ENCODE assay signal across 1 cellular context in the genomic region with DNA sequence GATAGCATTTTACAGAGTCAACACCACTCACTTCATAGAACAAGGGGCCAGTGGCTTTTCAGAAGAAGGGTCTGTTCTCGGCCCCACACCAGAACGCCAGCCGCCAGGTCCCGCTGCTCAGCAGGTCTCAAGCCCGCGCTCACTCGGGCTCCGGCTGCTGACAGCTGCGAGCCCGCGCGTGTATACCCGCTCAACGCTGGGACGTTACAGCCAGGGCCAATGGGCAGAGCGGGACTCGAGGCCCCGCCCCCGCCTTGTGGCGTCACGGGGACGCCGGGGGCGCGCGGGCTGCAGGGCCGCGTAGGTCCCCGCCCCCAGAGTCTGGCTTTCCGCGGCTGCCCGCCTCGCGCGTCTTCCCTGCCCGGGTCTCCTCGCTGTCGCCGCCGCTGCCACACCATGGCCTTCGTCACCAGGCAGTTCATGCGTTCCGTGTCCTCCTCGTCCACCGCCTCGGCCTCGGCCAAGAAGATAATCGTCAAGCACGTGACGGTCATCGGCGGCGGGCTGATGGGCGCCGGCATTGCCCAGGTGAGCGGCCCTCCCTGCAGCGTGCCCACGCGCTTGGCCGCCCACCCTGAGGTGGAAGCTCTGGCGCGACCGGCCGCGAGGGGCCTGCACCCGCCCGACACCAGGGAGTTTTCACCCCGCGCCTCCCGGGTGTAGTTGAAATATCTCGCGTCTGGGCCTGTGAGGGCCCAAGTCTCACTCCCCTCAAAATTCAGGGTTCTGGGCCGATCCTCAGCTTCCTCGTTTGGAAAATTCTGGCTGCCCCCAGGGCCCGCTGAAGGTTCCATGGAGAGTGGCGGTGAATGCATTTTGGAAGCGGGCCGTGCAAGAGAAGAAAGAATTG.
TF ChIP-seq lines count a peak whose summit lies in the region.

A gene (plus strand): TSS at position 353 of the 850 bp plus-strand sequence. CDS start 44 bp downstream, at position 397.

TF ChIP-seq in WTC11, 78 proteins besides CTCF, POLR2A, EP300 and RAD21 (continued from another document and continues in another):
- TF ChIP-seq, protein P1, sequence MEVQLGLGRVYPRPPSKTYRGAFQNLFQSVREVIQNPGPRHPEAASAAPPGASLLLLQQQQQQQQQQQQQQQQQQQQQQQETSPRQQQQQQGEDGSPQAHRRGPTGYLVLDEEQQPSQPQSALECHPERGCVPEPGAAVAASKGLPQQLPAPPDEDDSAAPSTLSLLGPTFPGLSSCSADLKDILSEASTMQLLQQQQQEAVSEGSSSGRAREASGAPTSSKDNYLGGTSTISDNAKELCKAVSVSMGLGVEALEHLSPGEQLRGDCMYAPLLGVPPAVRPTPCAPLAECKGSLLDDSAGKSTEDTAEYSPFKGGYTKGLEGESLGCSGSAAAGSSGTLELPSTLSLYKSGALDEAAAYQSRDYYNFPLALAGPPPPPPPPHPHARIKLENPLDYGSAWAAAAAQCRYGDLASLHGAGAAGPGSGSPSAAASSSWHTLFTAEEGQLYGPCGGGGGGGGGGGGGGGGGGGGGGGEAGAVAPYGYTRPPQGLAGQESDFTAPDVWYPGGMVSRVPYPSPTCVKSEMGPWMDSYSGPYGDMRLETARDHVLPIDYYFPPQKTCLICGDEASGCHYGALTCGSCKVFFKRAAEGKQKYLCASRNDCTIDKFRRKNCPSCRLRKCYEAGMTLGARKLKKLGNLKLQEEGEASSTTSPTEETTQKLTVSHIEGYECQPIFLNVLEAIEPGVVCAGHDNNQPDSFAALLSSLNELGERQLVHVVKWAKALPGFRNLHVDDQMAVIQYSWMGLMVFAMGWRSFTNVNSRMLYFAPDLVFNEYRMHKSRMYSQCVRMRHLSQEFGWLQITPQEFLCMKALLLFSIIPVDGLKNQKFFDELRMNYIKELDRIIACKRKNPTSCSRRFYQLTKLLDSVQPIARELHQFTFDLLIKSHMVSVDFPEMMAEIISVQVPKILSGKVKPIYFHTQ (CRISPR knock-in tag; IDR thresholded peaks at IDR 0.05) = no peak
- TF ChIP-seq, protein P2, sequence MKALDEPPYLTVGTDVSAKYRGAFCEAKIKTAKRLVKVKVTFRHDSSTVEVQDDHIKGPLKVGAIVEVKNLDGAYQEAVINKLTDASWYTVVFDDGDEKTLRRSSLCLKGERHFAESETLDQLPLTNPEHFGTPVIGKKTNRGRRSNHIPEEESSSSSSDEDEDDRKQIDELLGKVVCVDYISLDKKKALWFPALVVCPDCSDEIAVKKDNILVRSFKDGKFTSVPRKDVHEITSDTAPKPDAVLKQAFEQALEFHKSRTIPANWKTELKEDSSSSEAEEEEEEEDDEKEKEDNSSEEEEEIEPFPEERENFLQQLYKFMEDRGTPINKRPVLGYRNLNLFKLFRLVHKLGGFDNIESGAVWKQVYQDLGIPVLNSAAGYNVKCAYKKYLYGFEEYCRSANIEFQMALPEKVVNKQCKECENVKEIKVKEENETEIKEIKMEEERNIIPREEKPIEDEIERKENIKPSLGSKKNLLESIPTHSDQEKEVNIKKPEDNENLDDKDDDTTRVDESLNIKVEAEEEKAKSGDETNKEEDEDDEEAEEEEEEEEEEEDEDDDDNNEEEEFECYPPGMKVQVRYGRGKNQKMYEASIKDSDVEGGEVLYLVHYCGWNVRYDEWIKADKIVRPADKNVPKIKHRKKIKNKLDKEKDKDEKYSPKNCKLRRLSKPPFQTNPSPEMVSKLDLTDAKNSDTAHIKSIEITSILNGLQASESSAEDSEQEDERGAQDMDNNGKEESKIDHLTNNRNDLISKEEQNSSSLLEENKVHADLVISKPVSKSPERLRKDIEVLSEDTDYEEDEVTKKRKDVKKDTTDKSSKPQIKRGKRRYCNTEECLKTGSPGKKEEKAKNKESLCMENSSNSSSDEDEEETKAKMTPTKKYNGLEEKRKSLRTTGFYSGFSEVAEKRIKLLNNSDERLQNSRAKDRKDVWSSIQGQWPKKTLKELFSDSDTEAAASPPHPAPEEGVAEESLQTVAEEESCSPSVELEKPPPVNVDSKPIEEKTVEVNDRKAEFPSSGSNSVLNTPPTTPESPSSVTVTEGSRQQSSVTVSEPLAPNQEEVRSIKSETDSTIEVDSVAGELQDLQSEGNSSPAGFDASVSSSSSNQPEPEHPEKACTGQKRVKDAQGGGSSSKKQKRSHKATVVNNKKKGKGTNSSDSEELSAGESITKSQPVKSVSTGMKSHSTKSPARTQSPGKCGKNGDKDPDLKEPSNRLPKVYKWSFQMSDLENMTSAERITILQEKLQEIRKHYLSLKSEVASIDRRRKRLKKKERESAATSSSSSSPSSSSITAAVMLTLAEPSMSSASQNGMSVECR (CRISPR knock-in tag; IDR thresholded peaks at IDR 0.05; ENCODE audit: borderline replicate concordance) = peak; percentile 89; the same call in 1 of the 2 replicates
- TF ChIP-seq, protein P3, sequence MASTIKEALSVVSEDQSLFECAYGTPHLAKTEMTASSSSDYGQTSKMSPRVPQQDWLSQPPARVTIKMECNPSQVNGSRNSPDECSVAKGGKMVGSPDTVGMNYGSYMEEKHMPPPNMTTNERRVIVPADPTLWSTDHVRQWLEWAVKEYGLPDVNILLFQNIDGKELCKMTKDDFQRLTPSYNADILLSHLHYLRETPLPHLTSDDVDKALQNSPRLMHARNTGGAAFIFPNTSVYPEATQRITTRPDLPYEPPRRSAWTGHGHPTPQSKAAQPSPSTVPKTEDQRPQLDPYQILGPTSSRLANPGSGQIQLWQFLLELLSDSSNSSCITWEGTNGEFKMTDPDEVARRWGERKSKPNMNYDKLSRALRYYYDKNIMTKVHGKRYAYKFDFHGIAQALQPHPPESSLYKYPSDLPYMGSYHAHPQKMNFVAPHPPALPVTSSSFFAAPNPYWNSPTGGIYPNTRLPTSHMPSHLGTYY (CRISPR knock-in tag; IDR thresholded peaks at IDR 0.05) = no peak
- TF ChIP-seq FOXP1 (CRISPR knock-in tag; IDR thresholded peaks at IDR 0.05; ENCODE audit: borderline replicate concordance) (peak; percentile 94; the same call in 1 of the 2 replicates), NFE2L1 (CRISPR knock-in tag; IDR thresholded peaks at IDR 0.05) (0 out of 2 replicates have a peak, but pooled peaks have one; percentile 10), ZNF396 (CRISPR knock-in tag; IDR thresholded peaks at IDR 0.05; ENCODE audit: borderline replicate concordance) (no peak), RORB (CRISPR knock-in tag; IDR thresholded peaks at IDR 0.05) (no peak), JUN (CRISPR knock-in tag; IDR thresholded peaks at IDR 0.05) (peak; percentile 43; the same call in 1 of the 2 replicates), EMX1 (CRISPR knock-in tag; IDR thresholded peaks at IDR 0.05) (no peak), CBFB (CRISPR knock-in tag; IDR thresholded peaks at IDR 0.05; ENCODE audit: low read depth) (peak; percentile 70; the same call in 1 of the 2 replicates), HMGA2 (CRISPR knock-in tag; IDR thresholded peaks at IDR 0.05) (no peak), ZNF416 (CRISPR knock-in tag; IDR thresholded peaks at IDR 0.05) (no peak), TEAD4 (CRISPR knock-in tag; IDR thresholded peaks at IDR 0.05) (0 out of 2 replicates have a peak, but pooled peaks have one; percentile 45), MXD4 (CRISPR knock-in tag; IDR thresholded peaks at IDR 0.05; ENCODE audit: borderline replicate concordance) (no peak), FOXK1 (CRISPR knock-in tag; IDR thresholded peaks at IDR 0.05) (peak; percentile 86), ZNF138 (CRISPR knock-in tag; conservative IDR thresholded peaks at IDR 0.05) (0 out of 2 replicates have a peak, but pooled peaks have one; percentile 52), ZNF671 (CRISPR knock-in tag; IDR thresholded peaks at IDR 0.05) (no peak), ZNF263 (CRISPR knock-in tag; IDR thresholded peaks at IDR 0.05; ENCODE audit: low read depth) (0 out of 2 replicates have a peak, but pooled peaks have one; percentile 41), ELF4 (CRISPR knock-in tag; IDR thresholded peaks at IDR 0.05; ENCODE audit: low read depth) (no peak), MYBL2 (CRISPR knock-in tag; IDR thresholded peaks at IDR 0.05) (peak; percentile 85), NFYB (CRISPR knock-in tag; conservative IDR thresholded peaks at IDR 0.05; ENCODE audit: low read depth) (0 out of 2 replicates have a peak, but pooled peaks have one; percentile 33), ZBTB21 (CRISPR knock-in tag; IDR thresholded peaks at IDR 0.05; ENCODE audit: borderline replicate concordance) (peak; percentile 95), IRF2 (CRISPR knock-in tag; IDR thresholded peaks at IDR 0.05; ENCODE audit: borderline replicate concordance, low read depth) (0 out of 2 replicates have a peak, but pooled peaks have one; percentile 37), ETV6 (CRISPR knock-in tag; IDR thresholded peaks at IDR 0.05) (peak; percentile 95)
- TF ChIP-seq, protein P4, sequence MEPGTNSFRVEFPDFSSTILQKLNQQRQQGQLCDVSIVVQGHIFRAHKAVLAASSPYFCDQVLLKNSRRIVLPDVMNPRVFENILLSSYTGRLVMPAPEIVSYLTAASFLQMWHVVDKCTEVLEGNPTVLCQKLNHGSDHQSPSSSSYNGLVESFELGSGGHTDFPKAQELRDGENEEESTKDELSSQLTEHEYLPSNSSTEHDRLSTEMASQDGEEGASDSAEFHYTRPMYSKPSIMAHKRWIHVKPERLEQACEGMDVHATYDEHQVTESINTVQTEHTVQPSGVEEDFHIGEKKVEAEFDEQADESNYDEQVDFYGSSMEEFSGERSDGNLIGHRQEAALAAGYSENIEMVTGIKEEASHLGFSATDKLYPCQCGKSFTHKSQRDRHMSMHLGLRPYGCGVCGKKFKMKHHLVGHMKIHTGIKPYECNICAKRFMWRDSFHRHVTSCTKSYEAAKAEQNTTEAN (CRISPR knock-in tag; IDR thresholded peaks at IDR 0.05) = peak; percentile 84
- TF ChIP-seq, protein P5, sequence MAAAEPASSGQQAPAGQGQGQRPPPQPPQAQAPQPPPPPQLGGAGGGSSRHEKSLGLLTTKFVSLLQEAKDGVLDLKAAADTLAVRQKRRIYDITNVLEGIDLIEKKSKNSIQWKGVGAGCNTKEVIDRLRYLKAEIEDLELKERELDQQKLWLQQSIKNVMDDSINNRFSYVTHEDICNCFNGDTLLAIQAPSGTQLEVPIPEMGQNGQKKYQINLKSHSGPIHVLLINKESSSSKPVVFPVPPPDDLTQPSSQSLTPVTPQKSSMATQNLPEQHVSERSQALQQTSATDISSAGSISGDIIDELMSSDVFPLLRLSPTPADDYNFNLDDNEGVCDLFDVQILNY (CRISPR knock-in tag; IDR thresholded peaks at IDR 0.05) = peak; percentile 78
- TF ChIP-seq, protein P6, sequence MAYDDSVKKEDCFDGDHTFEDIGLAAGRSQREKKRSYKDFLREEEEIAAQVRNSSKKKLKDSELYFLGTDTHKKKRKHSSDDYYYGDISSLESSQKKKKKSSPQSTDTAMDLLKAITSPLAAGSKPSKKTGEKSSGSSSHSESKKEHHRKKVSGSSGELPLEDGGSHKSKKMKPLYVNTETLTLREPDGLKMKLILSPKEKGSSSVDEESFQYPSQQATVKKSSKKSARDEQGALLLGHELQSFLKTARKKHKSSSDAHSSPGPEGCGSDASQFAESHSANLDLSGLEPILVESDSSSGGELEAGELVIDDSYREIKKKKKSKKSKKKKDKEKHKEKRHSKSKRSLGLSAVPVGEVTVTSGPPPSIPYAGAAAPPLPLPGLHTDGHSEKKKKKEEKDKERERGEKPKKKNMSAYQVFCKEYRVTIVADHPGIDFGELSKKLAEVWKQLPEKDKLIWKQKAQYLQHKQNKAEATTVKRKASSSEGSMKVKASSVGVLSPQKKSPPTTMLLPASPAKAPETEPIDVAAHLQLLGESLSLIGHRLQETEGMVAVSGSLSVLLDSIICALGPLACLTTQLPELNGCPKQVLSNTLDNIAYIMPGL (CRISPR knock-in tag; IDR thresholded peaks at IDR 0.05) = peak; percentile 91; the same call in 1 of the 2 replicates
- TF ChIP-seq, protein P7, sequence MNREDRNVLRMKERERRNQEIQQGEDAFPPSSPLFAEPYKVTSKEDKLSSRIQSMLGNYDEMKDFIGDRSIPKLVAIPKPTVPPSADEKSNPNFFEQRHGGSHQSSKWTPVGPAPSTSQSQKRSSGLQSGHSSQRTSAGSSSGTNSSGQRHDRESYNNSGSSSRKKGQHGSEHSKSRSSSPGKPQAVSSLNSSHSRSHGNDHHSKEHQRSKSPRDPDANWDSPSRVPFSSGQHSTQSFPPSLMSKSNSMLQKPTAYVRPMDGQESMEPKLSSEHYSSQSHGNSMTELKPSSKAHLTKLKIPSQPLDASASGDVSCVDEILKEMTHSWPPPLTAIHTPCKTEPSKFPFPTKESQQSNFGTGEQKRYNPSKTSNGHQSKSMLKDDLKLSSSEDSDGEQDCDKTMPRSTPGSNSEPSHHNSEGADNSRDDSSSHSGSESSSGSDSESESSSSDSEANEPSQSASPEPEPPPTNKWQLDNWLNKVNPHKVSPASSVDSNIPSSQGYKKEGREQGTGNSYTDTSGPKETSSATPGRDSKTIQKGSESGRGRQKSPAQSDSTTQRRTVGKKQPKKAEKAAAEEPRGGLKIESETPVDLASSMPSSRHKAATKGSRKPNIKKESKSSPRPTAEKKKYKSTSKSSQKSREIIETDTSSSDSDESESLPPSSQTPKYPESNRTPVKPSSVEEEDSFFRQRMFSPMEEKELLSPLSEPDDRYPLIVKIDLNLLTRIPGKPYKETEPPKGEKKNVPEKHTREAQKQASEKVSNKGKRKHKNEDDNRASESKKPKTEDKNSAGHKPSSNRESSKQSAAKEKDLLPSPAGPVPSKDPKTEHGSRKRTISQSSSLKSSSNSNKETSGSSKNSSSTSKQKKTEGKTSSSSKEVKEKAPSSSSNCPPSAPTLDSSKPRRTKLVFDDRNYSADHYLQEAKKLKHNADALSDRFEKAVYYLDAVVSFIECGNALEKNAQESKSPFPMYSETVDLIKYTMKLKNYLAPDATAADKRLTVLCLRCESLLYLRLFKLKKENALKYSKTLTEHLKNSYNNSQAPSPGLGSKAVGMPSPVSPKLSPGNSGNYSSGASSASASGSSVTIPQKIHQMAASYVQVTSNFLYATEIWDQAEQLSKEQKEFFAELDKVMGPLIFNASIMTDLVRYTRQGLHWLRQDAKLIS (CRISPR knock-in tag; IDR thresholded peaks at IDR 0.05; ENCODE audit: borderline replicate concordance) = no peak
- TF ChIP-seq, protein P8, sequence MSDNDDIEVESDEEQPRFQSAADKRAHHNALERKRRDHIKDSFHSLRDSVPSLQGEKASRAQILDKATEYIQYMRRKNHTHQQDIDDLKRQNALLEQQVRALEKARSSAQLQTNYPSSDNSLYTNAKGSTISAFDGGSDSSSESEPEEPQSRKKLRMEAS (CRISPR knock-in tag; IDR thresholded peaks at IDR 0.05) = peak; percentile 97
- TF ChIP-seq, protein P9, sequence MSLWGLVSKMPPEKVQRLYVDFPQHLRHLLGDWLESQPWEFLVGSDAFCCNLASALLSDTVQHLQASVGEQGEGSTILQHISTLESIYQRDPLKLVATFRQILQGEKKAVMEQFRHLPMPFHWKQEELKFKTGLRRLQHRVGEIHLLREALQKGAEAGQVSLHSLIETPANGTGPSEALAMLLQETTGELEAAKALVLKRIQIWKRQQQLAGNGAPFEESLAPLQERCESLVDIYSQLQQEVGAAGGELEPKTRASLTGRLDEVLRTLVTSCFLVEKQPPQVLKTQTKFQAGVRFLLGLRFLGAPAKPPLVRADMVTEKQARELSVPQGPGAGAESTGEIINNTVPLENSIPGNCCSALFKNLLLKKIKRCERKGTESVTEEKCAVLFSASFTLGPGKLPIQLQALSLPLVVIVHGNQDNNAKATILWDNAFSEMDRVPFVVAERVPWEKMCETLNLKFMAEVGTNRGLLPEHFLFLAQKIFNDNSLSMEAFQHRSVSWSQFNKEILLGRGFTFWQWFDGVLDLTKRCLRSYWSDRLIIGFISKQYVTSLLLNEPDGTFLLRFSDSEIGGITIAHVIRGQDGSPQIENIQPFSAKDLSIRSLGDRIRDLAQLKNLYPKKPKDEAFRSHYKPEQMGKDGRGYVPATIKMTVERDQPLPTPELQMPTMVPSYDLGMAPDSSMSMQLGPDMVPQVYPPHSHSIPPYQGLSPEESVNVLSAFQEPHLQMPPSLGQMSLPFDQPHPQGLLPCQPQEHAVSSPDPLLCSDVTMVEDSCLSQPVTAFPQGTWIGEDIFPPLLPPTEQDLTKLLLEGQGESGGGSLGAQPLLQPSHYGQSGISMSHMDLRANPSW (CRISPR knock-in tag; conservative IDR thresholded peaks at IDR 0.05; ENCODE audit: low read depth) = no peak
- TF ChIP-seq, protein P10, sequence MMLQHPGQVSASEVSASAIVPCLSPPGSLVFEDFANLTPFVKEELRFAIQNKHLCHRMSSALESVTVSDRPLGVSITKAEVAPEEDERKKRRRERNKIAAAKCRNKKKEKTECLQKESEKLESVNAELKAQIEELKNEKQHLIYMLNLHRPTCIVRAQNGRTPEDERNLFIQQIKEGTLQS (CRISPR knock-in tag; conservative IDR thresholded peaks at IDR 0.05) = no peak; the same call in 1 of the 2 replicates
